In the genomic region with DNA sequence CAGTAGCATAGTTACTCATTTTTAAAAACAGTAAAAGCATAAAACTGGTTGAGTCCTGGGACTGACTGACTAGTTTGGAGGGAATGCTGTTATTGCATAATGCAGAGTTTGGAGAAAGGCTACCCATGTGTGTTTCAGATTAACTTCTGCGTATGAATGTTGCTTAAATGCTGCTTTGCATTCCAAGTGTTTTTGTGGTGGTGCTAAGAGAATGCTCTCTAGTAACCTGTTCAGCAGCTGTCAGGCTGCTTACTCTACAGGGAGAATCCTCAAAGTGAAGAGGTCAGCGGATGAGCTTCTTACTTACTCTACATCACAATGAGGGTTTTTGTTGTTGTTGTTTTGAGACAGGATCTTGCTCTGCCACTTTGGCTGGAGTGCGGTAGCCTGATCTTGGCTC, we compare ENCODE assay signal across 13 cellular contexts. TPM values are rescaled to one million over a fixed set of nuclear protein-coding genes. Genes with fewer than 3 reads are reported as not detected.
DNase-seq lines count a peak whose midpoint lies in the region; ATAC-seq and TF ChIP-seq lines count a peak whose summit lies in the region.
"Had no signal": no experiment of that assay in that cellular context is flagged by ENCODE, and none has a peak within 500 bp of the region (broad histone marks: within the 10 kb centered on the region; RNA-seq: fewer than 3 reads in every experiment).

No MANE protein-coding gene starts in this region.

- CTCF ChIA-PET in activated naive CD4-positive, alpha-beta T cell treated with anti-CD3 and anti-CD28 coated beads for 36 hours (lab: Charles Lee): interaction anchor here (0.9 to 6.3 kb wide), 4 partner anchors 8 to 25 kb away, joined by 3 to 38 read pairs (median 20); partner anchors contain the start of gene PROX2

- no peak overlapping the region for H3K4me3 ChIP-seq in ascending aorta
- H3K4me3 ChIP-seq in tibial artery: no peak overlapping the region
- H3K4me3 ChIP-seq: BLaER1 treated with 17β-estradiol and CSF1 and Interleukin-3, amounts not matched to agents 10 nM and 100 nM had no signal

- intact Hi-C loops in activated naive CD4-positive, alpha-beta T cell treated with anti-CD3 and anti-CD28 coated beads for 36 hours (cut with micrococcal nuclease): no loop called here
- intact Hi-C loops in ascending aorta (cut with DNase I): loop anchor here (10.0 kb wide), 1 partner anchor 271 kb away; the partner anchor contains the start of gene LTBP2
- intact Hi-C loops in tibial artery (cut with DNase I; ENCODE audit: low total_unique reads): no loop called here

- H3K4me1 ChIP-seq in ascending aorta: peaks cover 3 to 40% of the 10 kb centered on the region in 2 donors
- H3K4me1 ChIP-seq in tibial artery: peaks cover 0 to 56% (median 38%) of the 10 kb centered on the region in 4 donors

- H3K36me3 ChIP-seq in ascending aorta (peaks cover 10 to 26% of the 10 kb centered on the region in 2 donors), tibial artery (peaks cover 22 to 34% (median 26%) of the 10 kb centered on the region in 3 donors)

- H3K27me3 ChIP-seq in ascending aorta: no peaks in the 10 kb centered on the region
- H3K27me3 ChIP-seq in tibial artery: no peaks in the 10 kb centered on the region
- H3K27me3 ChIP-seq: BLaER1 treated with 17β-estradiol and CSF1 and Interleukin-3, amounts not matched to agents 10 nM and 100 nM had no signal

- no peak overlapping the region for H3K4me3 Mint-ChIP-seq in activated naive CD4-positive, alpha-beta T cell treated with anti-CD3 and anti-CD28 coated beads for 36 hours
- H3K4me3 Mint-ChIP-seq: activated CD4-positive, alpha-beta T cell treated with anti-CD3 and anti-CD28 coated beads for 36 hours; central memory CD8-positive, alpha-beta T cell had no signal

- H3K27me3 Mint-ChIP-seq in activated naive CD4-positive, alpha-beta T cell treated with anti-CD3 and anti-CD28 coated beads for 36 hours (ENCODE audit: low read depth): no peaks in the 10 kb centered on the region
- H3K27me3 Mint-ChIP-seq: activated CD4-positive, alpha-beta T cell treated with anti-CD3 and anti-CD28 coated beads for 36 hours; central memory CD8-positive, alpha-beta T cell had no signal

- H3K36me3 Mint-ChIP-seq in activated naive CD4-positive, alpha-beta T cell treated with anti-CD3 and anti-CD28 coated beads for 36 hours (ENCODE audit: low read depth): peaks cover 25% of the 10 kb centered on the region

- H3K9me3 ChIP-seq in ascending aorta: no peaks in the 10 kb centered on the region
- no peaks in the 10 kb centered on the region for H3K9me3 ChIP-seq in tibial artery
- H3K9me3 ChIP-seq: BLaER1 treated with 17β-estradiol and CSF1 and Interleukin-3, amounts not matched to agents 10 nM and 100 nM had no signal

- no peaks in the 10 kb centered on the region for H3K9me3 Mint-ChIP-seq in activated naive CD4-positive, alpha-beta T cell treated with anti-CD3 and anti-CD28 coated beads for 36 hours
- H3K9me3 Mint-ChIP-seq: central memory CD8-positive, alpha-beta T cell had no signal

- H3K27ac ChIP-seq in ascending aorta: peak overlapping the region; percentile 22 to 41
- peak overlapping the region; percentile 46 to 92 for H3K27ac ChIP-seq in tibial artery
- H3K27ac ChIP-seq: BLaER1 treated with 17β-estradiol and CSF1 and Interleukin-3, amounts not matched to agents 10 nM and 100 nM had no signal

- no peak for ATAC-seq in GM21367 (IDR thresholded peaks at IDR 0.05; ENCODE audit: unreplicated experiment)
- ATAC-seq: activated CD4-positive, alpha-beta T cell treated with anti-CD3 and anti-CD28 coated beads for 36 hours had no signal

- peak overlapping the region; percentile 6 for H3K27ac Mint-ChIP-seq in activated naive CD4-positive, alpha-beta T cell treated with anti-CD3 and anti-CD28 coated beads for 36 hours

- H3K4me1 Mint-ChIP-seq in activated naive CD4-positive, alpha-beta T cell treated with anti-CD3 and anti-CD28 coated beads for 36 hours (ENCODE audit: low read depth): peaks cover 49% of the 10 kb centered on the region

- TF ChIP-seq CTCF in ascending aorta (IDR thresholded peaks at IDR 0.05): no peak
- TF ChIP-seq CTCF in tibial artery (IDR thresholded peaks at IDR 0.05): no peak

- DNase-seq in activated naive CD4-positive, alpha-beta T cell treated with anti-CD3 and anti-CD28 coated beads for 36 hours: no peak
- DNase-seq in activated naive CD4-positive, alpha-beta T cell treated with Interleukin-2 at 50 U/mL for 16 hours: no peak
- DNase-seq in ascending aorta (ENCODE audit: low spot score in 2 of 2): no peak
- peak; percentile 78 for DNase-seq in iPS DF 19.7 (ENCODE audit: low read depth, low spot score)
- DNase-seq in tibial artery: no peak
- DNase-seq in stimulated activated CD4-positive, alpha-beta T cell treated with anti-CD3 and anti-CD28 coated beads, Interleukin-4, amount 100 ng/mL, for 4 hours: no peak
- DNase-seq in NCI-H1092 (lab: John Stamatoyannopoulos, UW): no peak
- DNase-seq: activated CD4-positive, alpha-beta T cell treated with anti-CD3 and anti-CD28 coated beads for 36 hours; stimulated activated CD4-positive, alpha-beta T cell treated with anti-CD3 and anti-CD28 coated beads, Interleukin-4, amount 100 ng/mL, for 24 hours had no signal

RNA-seq across cellular contexts. Expression of gene DLST, which starts 4.3 kb away (rescaled TPM):
- total RNA-seq in activated naive CD4-positive, alpha-beta T cell treated with anti-CD3 and anti-CD28 coated beads for 36 hours: 100 to 1,000 TPM; 126 to 132 TPM
- total RNA-seq in ascending aorta: 59.7 TPM

RNA-seq across cellular contexts. Expression of gene PROX2, which starts 10.1 kb away (rescaled TPM):
- under 1 TPM; 0.07 to 0.41 TPM for total RNA-seq in activated naive CD4-positive, alpha-beta T cell treated with anti-CD3 and anti-CD28 coated beads for 36 hours
- not detected for total RNA-seq in ascending aorta
- total RNA-seq: liver had no signal

RNA-seq across cellular contexts. Expression of gene RPS6KL1, which starts 37.1 kb away (rescaled TPM):
- 1 to 10 TPM; 4.5 to 6.8 TPM for total RNA-seq in activated naive CD4-positive, alpha-beta T cell treated with anti-CD3 and anti-CD28 coated beads for 36 hours
- 12.1 TPM for total RNA-seq in ascending aorta
